ENCODE assay signal across 16 cellular contexts in the genomic region with DNA sequence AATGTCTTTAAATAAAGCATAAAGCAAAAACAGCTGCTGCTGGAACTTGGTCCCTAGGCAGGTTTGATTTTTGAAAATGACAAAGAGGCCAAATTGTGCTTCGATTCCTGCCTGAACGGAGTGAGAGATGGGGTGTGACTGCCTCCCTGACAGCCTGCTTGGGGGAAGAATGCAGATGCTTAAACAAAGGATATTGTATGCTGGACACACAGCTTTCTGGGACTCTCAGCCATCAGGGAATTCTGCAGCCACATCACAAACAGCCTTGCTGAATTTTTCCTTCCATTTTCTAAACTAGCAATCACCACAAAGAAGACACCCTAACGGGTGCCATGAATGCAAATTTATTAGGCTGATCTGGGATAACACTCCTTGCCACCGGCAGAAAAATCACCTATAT.
DNase-seq lines count a peak whose midpoint lies in the region; ATAC-seq lines count a peak whose summit lies in the region.
"Had no signal": no experiment of that assay in that cellular context is flagged by ENCODE, and none has a peak within 500 bp of the region (broad histone marks: within the 10 kb centered on the region; RNA-seq: fewer than 3 reads in every experiment).

No MANE protein-coding gene starts in this region.

- H3K27me3 ChIP-seq in layer of hippocampus (ENCODE audit: control insufficient read depth, insufficient read depth, low read length), result no peaks in the 10 kb centered on the region

- DNase-seq in Ammon's horn (ENCODE audit: low spot score) (peak; percentile 67), putamen (ENCODE audit: low spot score) (peak; percentile 44), NCI-H2107 (lab: John Stamatoyannopoulos, UW) (no peak), NCI-H2171 treated with DMSO at 0.1 percent for 48 hours (lab: John Stamatoyannopoulos, UW) (no peak)
- DNase-seq: ACHN, DND-41, KBM-7, MV-4-11, NCI-H187, PC-9, SIG-M5 had no signal

- peak overlapping the region; percentile 44 for H3K27ac ChIP-seq in cingulate gyrus (ENCODE audit: low read depth, low read length)
- peak overlapping the region; percentile 8 for H3K27ac ChIP-seq in layer of hippocampus (ENCODE audit: low read depth, low read length)
- H3K27ac ChIP-seq: C4-2B, RWPE1 had no signal

- no peak for ATAC-seq in GM18520 (IDR thresholded peaks at IDR 0.05; ENCODE audit: unreplicated experiment)

Comparison
In these comparisons a context has a peak if more than half of its experiments do, and no peak if none do; other contexts are left out.
1. DNase-seq: peak in Ammon's horn (single experiment) and putamen (single experiment); none in NCI-H2107 (single experiment) and NCI-H2171 treated with DMSO at 0.1 percent for 48 hours (single experiment).